Comparison of ENCODE assay signal across 28 cellular contexts in the genomic region with DNA sequence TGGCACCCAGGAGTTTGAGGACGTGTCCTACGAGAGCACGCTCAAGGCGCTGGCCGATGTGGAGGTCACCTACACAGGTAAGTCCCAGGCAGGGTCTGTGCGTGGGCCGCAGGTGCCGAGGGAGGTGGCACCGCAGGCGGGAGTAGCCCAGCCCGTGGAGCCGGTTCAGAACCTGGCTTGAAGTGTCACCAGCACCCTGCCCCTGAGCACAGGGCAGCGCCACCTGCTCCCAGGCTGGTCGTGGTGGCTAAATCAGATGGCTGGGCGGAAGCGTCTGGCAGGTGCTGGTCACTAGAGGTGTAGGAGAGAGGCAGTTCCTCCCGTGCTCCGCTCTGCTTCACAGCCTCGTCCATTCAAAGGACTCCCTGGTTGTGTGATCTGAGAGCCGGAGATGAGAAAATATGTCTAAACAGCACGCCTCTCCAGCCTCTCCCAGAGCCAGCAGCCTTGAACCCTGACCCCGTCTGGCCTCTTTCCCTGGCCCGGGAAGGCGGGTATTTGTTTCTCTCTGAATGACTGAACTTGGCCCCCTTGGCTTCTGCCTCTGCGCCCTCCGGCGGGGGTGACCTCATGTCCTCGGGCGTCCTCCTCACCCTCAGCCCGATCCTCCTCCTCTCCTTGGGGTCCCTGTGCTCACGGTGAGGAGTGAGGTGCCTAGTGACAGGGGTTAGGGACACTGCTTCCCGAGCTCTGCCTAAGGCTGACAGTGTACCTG.
"Had no signal": no experiment of that assay in that cellular context is flagged by ENCODE, and none has a peak within 500 bp of the region (broad histone marks: within the 10 kb centered on the region; RNA-seq: fewer than 3 reads in every experiment).

No MANE protein-coding gene starts in this region.

- ATAC-seq: activated T-cell treated with anti-CD3 and anti-CD28 coated beads, Interleukin-2, amount 50 U/mL, for 4 hours; activated T-helper 17 cell treated with anti-CD3 and anti-CD28 coated beads, Interleukin-2, amount 50 U/mL, for 72 hours had no signal

- H3K4me2 ChIP-seq: KMS-11 had no signal

- H3K9ac ChIP-seq: KMS-11 had no signal

- H3K9me3 Mint-ChIP-seq: activated CD4-positive, alpha-beta memory T cell treated with anti-CD3 and anti-CD28 coated beads for 36 hours; activated CD4-positive, alpha-beta T cell treated with anti-CD3 and anti-CD28 coated beads, Interleukin-2, amount 10 ng/mL, durations not matched to agents 7 days and 5 days; activated naive CD4-positive, alpha-beta T cell treated with anti-CD3 and anti-CD28 coated beads for 36 hours; activated T-cell treated with anti-CD3 and anti-CD28 coated beads, Interleukin-2, amount 50 U/mL, for 4 hours; activated T-helper 17 cell treated with anti-CD3 and anti-CD28 coated beads, Interleukin-2, amount 50 U/mL, for 72 hours; brain; central memory CD8-positive, alpha-beta T cell had no signal

- H3K27me3 Mint-ChIP-seq: activated CD4-positive, alpha-beta memory T cell treated with anti-CD3 and anti-CD28 coated beads for 36 hours; activated CD4-positive, alpha-beta T cell treated with anti-CD3 and anti-CD28 coated beads, Interleukin-2, amount 10 ng/mL, durations not matched to agents 7 days and 5 days; activated naive CD8-positive, alpha-beta T cell; activated T-helper 17 cell treated with anti-CD3 and anti-CD28 coated beads, Interleukin-2, amount 50 U/mL, for 72 hours; brain; central memory CD8-positive, alpha-beta T cell had no signal

- FAIRE-seq: astrocyte, TTC549 had no signal

- H3K27ac Mint-ChIP-seq: activated CD4-positive, alpha-beta memory T cell treated with anti-CD3 and anti-CD28 coated beads for 36 hours; activated CD4-positive, alpha-beta T cell treated with anti-CD3 and anti-CD28 coated beads, Interleukin-2, amount 10 ng/mL, durations not matched to agents 7 days and 5 days; activated naive CD4-positive, alpha-beta T cell treated with anti-CD3 and anti-CD28 coated beads for 36 hours; activated naive CD8-positive, alpha-beta T cell had no signal

- H3K36me3 ChIP-seq: MG63 had no signal

- H3K9me3 ChIP-seq: MG63, Peyer's patch had no signal

- H3K36me3 Mint-ChIP-seq: activated naive CD8-positive, alpha-beta T cell had no signal

- H3K27me3 ChIP-seq: MG63, Peyer's patch had no signal

- DNase-seq: activated CD4-positive, alpha-beta memory T cell treated with anti-CD3 and anti-CD28 coated beads for 36 hours; activated CD4-positive, alpha-beta T cell treated with anti-CD3 and anti-CD28 coated beads, Interleukin-2, amount 10 ng/mL, durations not matched to agents 7 days and 5 days; activated CD4-positive, CD25-positive, alpha-beta regulatory T cell; activated CD8-positive, alpha-beta memory T cell treated with anti-CD3 and anti-CD28 coated beads for 24 hours; activated gamma-delta T cell; activated naive CD4-positive, alpha-beta T cell treated with anti-CD3 and anti-CD28 coated beads for 36 hours; activated T-cell treated with anti-CD3 and anti-CD28 coated beads, Interleukin-2, amount 50 U/mL, for 4 hours; amygdala; MG63; MV-4-11; NCI-H1105; NCI-H1436; NCI-H1694 treated with DMSO at 0.1 percent for 48 hours; NCI-H2081; NCI-H446; NCI-H524; Peyer's patch; SHP77; T-helper 2 cell; T1000 had no signal

- H3K27ac ChIP-seq: KMS-11, RWPE1 had no signal

- H3K4me3 Mint-ChIP-seq: activated CD4-positive, alpha-beta memory T cell treated with anti-CD3 and anti-CD28 coated beads for 36 hours; activated CD4-positive, alpha-beta T cell treated with anti-CD3 and anti-CD28 coated beads, Interleukin-2, amount 10 ng/mL, durations not matched to agents 7 days and 5 days; activated naive CD4-positive, alpha-beta T cell treated with anti-CD3 and anti-CD28 coated beads for 36 hours; activated naive CD8-positive, alpha-beta T cell; activated T-cell treated with anti-CD3 and anti-CD28 coated beads, Interleukin-2, amount 50 U/mL, for 4 hours; activated T-helper 17 cell treated with anti-CD3 and anti-CD28 coated beads, Interleukin-2, amount 50 U/mL, for 72 hours; central memory CD8-positive, alpha-beta T cell had no signal

- H3K4me3 ChIP-seq: MG63, Peyer's patch had no signal
